In genomic region chrX:40277672-40278071, GRCh38 we compare ENCODE assay signal across 34 cellular contexts.
"Had no signal": no experiment of that assay in that cellular context is flagged by ENCODE, and none has a peak within 500 bp of the region (broad histone marks: within the 10 kb centered on the region; RNA-seq: fewer than 3 reads in every experiment).

No MANE protein-coding gene starts in this region.

- H3K9me3 ChIP-seq: colonic mucosa, gastrocnemius medialis had no signal

- H3K36me3 Mint-ChIP-seq: activated CD8-positive, alpha-beta memory T cell treated with anti-CD3 and anti-CD28 coated beads, Interleukin-2, amount 10 ng/mL, durations not matched to agents 7 days and 5 days; activated naive CD4-positive, alpha-beta T cell treated with anti-CD3 and anti-CD28 coated beads, Interleukin-2, amount 50 U/mL, for 24 hours; activated naive CD8-positive, alpha-beta T cell treated with anti-CD3 and anti-CD28 coated beads for 36 hours; brain; T-cell had no signal

- H3K27ac ChIP-seq: ascending aorta, breast epithelium, cardiac muscle cell, colonic mucosa, esophagus muscularis mucosa, foreskin keratinocyte, gastrocnemius medialis, heart right ventricle, WERI-Rb-1 had no signal

- H3K4me3 ChIP-seq: ascending aorta, breast epithelium, cardiac muscle cell, colonic mucosa, esophagus muscularis mucosa, gastrocnemius medialis, heart right ventricle had no signal

- H3K27me3 Mint-ChIP-seq: activated B cell treated with CpG ODN at 0.5 μM for 24 hours; activated CD8-positive, alpha-beta T cell treated with anti-CD3 and anti-CD28 coated beads for 36 hours; activated naive CD4-positive, alpha-beta T cell treated with anti-CD3 and anti-CD28 coated beads, Interleukin-2, amount 50 U/mL, for 24 hours; activated naive CD8-positive, alpha-beta T cell treated with anti-CD3 and anti-CD28 coated beads, Interleukin-2, amount 50 U/mL, for 24 hours had no signal

- H3K4me3 Mint-ChIP-seq: activated B cell treated with CpG ODN at 0.5 μM for 24 hours; activated CD8-positive, alpha-beta memory T cell treated with anti-CD3 and anti-CD28 coated beads, Interleukin-2, amount 10 ng/mL, durations not matched to agents 7 days and 5 days; activated CD8-positive, alpha-beta T cell treated with anti-CD3 and anti-CD28 coated beads for 36 hours; activated naive CD4-positive, alpha-beta T cell treated with anti-CD3 and anti-CD28 coated beads for 36 hours; activated naive CD4-positive, alpha-beta T cell treated with anti-CD3 and anti-CD28 coated beads, Interleukin-2, amount 50 U/mL, for 24 hours; activated naive CD8-positive, alpha-beta T cell treated with anti-CD3 and anti-CD28 coated beads for 36 hours; activated naive CD8-positive, alpha-beta T cell treated with anti-CD3 and anti-CD28 coated beads, Interleukin-2, amount 50 U/mL, for 24 hours; activated T-helper 1 cell treated with anti-CD3 and anti-CD28 coated beads, Interleukin-12 subunit alpha, Interleukin-12 subunit beta, Interleukin-2, Interleukin-4 antibody, amounts not matched to agents 30 ng/mL and 10 ng/mL and 1 ng/mL, durations not matched to agents 14 hours and 24 hours and 36 hours; brain; endodermal cell; T-cell; T-helper 1 cell treated with Interleukin-12 subunit alpha and Interleukin-12 subunit beta and Interleukin-4 antibody, amounts not matched to agents 30 μg/mL and 1 μg/mL, for 36 hours had no signal

- ATAC-seq: activated CD8-positive, alpha-beta T cell treated with anti-CD3 and anti-CD28 coated beads for 36 hours; activated naive CD8-positive, alpha-beta T cell treated with anti-CD3 and anti-CD28 coated beads, Interleukin-2, amount 50 U/mL, for 24 hours; foreskin keratinocyte; gastrocnemius medialis; heart right ventricle had no signal

- H3K9me3 Mint-ChIP-seq: activated naive CD4-positive, alpha-beta T cell treated with anti-CD3 and anti-CD28 coated beads, Interleukin-2, amount 50 U/mL, for 24 hours; activated T-helper 1 cell treated with anti-CD3 and anti-CD28 coated beads, Interleukin-12 subunit alpha, Interleukin-12 subunit beta, Interleukin-2, Interleukin-4 antibody, amounts not matched to agents 30 ng/mL and 10 ng/mL and 1 ng/mL, durations not matched to agents 14 hours and 24 hours and 36 hours; T-helper 1 cell treated with Interleukin-12 subunit alpha and Interleukin-12 subunit beta and Interleukin-4 antibody, amounts not matched to agents 30 μg/mL and 1 μg/mL, for 36 hours had no signal

- H3K27ac Mint-ChIP-seq: activated B cell treated with CpG ODN at 0.5 μM for 24 hours; activated naive CD4-positive, alpha-beta T cell treated with anti-CD3 and anti-CD28 coated beads for 36 hours; activated naive CD4-positive, alpha-beta T cell treated with anti-CD3 and anti-CD28 coated beads, Interleukin-2, amount 50 U/mL, for 24 hours; activated naive CD8-positive, alpha-beta T cell treated with anti-CD3 and anti-CD28 coated beads for 36 hours; activated naive CD8-positive, alpha-beta T cell treated with anti-CD3 and anti-CD28 coated beads, Interleukin-2, amount 50 U/mL, for 24 hours; activated T-helper 2 cell treated with anti-CD3 and anti-CD28 coated beads, Interferon-gamma antibody, Interleukin-2, Interleukin-4, amounts not matched to agents 10 μg/mL and 5 μg/mL and 100 μg/mL, durations not matched to agents 14 hours and 24 hours and 36 hours; endodermal cell; T-helper 1 cell treated with Interleukin-12 subunit alpha and Interleukin-12 subunit beta and Interleukin-4 antibody, amounts not matched to agents 30 μg/mL and 1 μg/mL, for 36 hours had no signal

- DNase-seq: activated B cell treated with CpG ODN at 0.5 μM for 24 hours; activated CD4-positive, alpha-beta T cell treated with anti-CD3 and anti-CD28 coated beads for 48 hours; activated CD4-positive, alpha-beta T cell treated with anti-CD3 and anti-CD28 coated beads, Interleukin-2, amount 50 U/mL, for 1 hour; activated CD4-positive, alpha-beta T cell treated with anti-CD3 and anti-CD28 coated beads, Interleukin-2, amount 50 U/mL, for 48 hours; activated CD8-positive, alpha-beta memory T cell treated with anti-CD3 and anti-CD28 coated beads, Interleukin-2, amount 10 ng/mL, durations not matched to agents 7 days and 5 days; activated CD8-positive, alpha-beta memory T cell treated with anti-CD3 and anti-CD28 coated beads, Interleukin-2, amount 50 U/mL, for 4 hours; activated CD8-positive, alpha-beta T cell treated with anti-CD3 and anti-CD28 coated beads for 36 hours; activated effector memory CD4-positive, alpha-beta T cell treated with anti-CD3 and anti-CD28 coated beads, Interleukin-2, amount 50 U/mL, for 16 hours; activated naive CD4-positive, alpha-beta T cell treated with anti-CD3 and anti-CD28 coated beads for 36 hours; activated naive CD8-positive, alpha-beta T cell treated with anti-CD3 and anti-CD28 coated beads for 36 hours; activated naive CD8-positive, alpha-beta T cell treated with anti-CD3 and anti-CD28 coated beads, Interleukin-2, amount 50 U/mL, for 24 hours; activated T-cell treated with anti-CD3 and anti-CD28 coated beads, Interleukin-2, amount 50 U/mL, for 1 hour; activated T-cell treated with anti-CD3 and anti-CD28 coated beads, Interleukin-2, amount 50 U/mL, for 48 hours; central memory CD4-positive, alpha-beta T cell; cerebellar nuclear complex; colonic mucosa; effector CD8-positive, alpha-beta T cell; endodermal cell; erythroblast; foreskin keratinocyte; gastrocnemius medialis; heart right ventricle; T-cell; T1000; WERI-Rb-1 had no signal

- H3K27me3 ChIP-seq: ascending aorta, cardiac muscle cell, colonic mucosa, esophagus muscularis mucosa, foreskin keratinocyte, gastrocnemius medialis, heart right ventricle had no signal

- H3K36me3 ChIP-seq: ascending aorta, breast epithelium, cardiac muscle cell, colonic mucosa, esophagus muscularis mucosa, gastrocnemius medialis, heart right ventricle, WERI-Rb-1 had no signal

- H3K4me1 ChIP-seq: ascending aorta, breast epithelium, colonic mucosa, foreskin keratinocyte, gastrocnemius medialis had no signal
